ENCODE assay signal across 10 cellular contexts in genomic region chr5:140794594-140795258, GRCh38. TPM values are rescaled to one million over a fixed set of nuclear protein-coding genes. Genes with fewer than 3 reads are reported as not detected.
DNase-seq lines count a peak whose midpoint lies in the region; ATAC-seq and TF ChIP-seq lines count a peak whose summit lies in the region.
"Had no signal": no experiment of that assay in that cellular context is flagged by ENCODE, and none has a peak within 500 bp of the region (broad histone marks: within the 10 kb centered on the region; RNA-seq: fewer than 3 reads in every experiment).

Gene PCDHA2 (plus strand): TSS chr5:140794852.

- H3K27ac ChIP-seq in left ventricle myocardium inferior (replicated peaks) (no peak within 1 kb of the TSS), VCaP (no peak within 1 kb of the TSS), uterus (peak within 1 kb of the TSS in 1 of 2 donors; percentile 29)

- H3K4me1 ChIP-seq in left ventricle myocardium inferior (no peaks in the 10 kb centered on the region), uterus (no peaks in the 10 kb centered on the region)

- DNase-seq in left ventricle myocardium inferior (no peak), Right ventricle myocardium superior (no peak), inferior parietal cortex (ENCODE audit: extremely low spot score) (peak; percentile 22), uterus (no peak)
- DNase-seq: anterior cingulate cortex had no signal

- H3K36me3 ChIP-seq in left ventricle myocardium inferior (no peaks in the 10 kb centered on the region), uterus (no peaks in the 10 kb centered on the region)

- H3K27me3 ChIP-seq in left ventricle myocardium inferior (ENCODE audit: low read depth) (peaks cover 47% of the 10 kb centered on the region), uterus (no peaks in the 10 kb centered on the region)

- intact Hi-C loops in left ventricle myocardium inferior (cut with micrococcal nuclease): no loop called here
- intact Hi-C loops in Right ventricle myocardium superior (cut with DNase I): no loop called here
- intact Hi-C loops in uterus (cut with DNase I; ENCODE audit: low total_unique reads): no loop called here

- H3K9me3 ChIP-seq in left ventricle myocardium inferior (replicated peaks) (peaks cover 90% of the 10 kb centered on the region), uterus (peaks cover 0 to 7% of the 10 kb centered on the region in 2 donors)

- TF ChIP-seq POLR2A in uterus (IDR thresholded peaks at IDR 0.05): no peak

- TF ChIP-seq CTCF in left ventricle myocardium inferior (IDR thresholded peaks at IDR 0.05; ENCODE audit: borderline replicate concordance) (peak; percentile 22), VCaP (conservative IDR thresholded peaks at IDR 0.05) (peak; percentile 38), uterus (IDR thresholded peaks at IDR 0.05) (peak in 3 of 4 experiments; percentile 16 to 32 (median 21))

- peak within 1 kb of the TSS; percentile 37 for H3K4me3 ChIP-seq in left ventricle myocardium inferior
- H3K4me3 ChIP-seq in uterus: peak within 1 kb of the TSS in 1 of 2 donors; percentile 23

- no peak for ATAC-seq in Right ventricle myocardium superior (ENCODE audit: poor library complexity)
- no peak for ATAC-seq in HG02678 (IDR thresholded peaks at IDR 0.05; ENCODE audit: unreplicated experiment)
- ATAC-seq in HG03457 (IDR thresholded peaks at IDR 0.05; ENCODE audit: unreplicated experiment): no peak
- no peak for ATAC-seq in HG03196 (IDR thresholded peaks at IDR 0.05; ENCODE audit: unreplicated experiment)

RNA-seq across cellular contexts. Expression of gene PCDHA2, which starts in this region (rescaled TPM):
- total RNA-seq in left ventricle myocardium inferior (not detected), Right ventricle myocardium superior (not detected), uterus (under 1 TPM in 3 of 4 donors, not detected in 1; 0.26 to 0.76 (median 0.52) TPM)
- total RNA-seq: glomerular endothelial cell had no signal
